ENCODE assay signal across 8 cellular contexts in the genomic region with DNA sequence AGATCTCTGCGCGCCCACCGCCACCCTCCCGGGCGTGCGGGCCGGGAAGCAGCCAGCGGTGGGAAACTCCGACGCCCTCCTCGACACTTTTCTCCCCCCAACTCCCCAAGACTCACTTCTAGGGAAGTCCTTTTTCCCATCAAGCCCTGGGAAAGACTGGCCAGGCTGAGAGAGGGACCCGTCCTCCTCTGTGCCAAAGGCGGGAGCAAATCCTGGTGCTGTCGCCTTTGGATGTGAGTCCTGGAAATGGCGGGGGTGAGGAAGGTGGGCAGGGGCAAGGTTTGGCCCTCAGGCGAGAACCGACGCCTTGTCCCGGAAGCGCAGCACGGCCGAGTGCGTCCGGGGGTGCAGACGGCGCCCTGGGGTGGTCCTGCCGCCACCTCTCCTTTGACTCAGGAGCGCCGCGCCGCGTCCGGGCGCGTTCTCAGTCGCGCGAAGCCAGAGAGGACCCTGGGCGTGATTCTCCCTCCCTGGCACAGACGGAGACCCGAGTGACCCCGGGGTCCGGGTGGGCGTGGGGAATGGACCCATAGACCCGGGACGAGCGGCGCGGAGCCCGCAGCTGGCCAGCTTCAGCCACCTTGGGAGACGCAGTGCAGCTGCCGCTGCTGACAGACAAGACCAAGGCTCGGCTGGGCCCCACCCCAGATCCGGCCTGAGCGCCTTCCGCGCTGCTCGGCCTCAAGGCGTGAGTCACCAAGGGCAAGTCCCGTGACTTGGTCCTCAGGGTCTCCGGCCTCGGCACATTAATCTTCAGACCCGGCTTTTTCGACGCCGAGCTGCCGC.
DNase-seq lines count a peak whose midpoint lies in the region; ATAC-seq and TF ChIP-seq lines count a peak whose summit lies in the region.

No MANE protein-coding gene starts in this region.

- H3K27ac ChIP-seq in brain microvascular endothelial cell = peak overlapping the region; percentile 72

- DNase-seq in SKM-1 treated with dmso at 0.1 percent for 144 hours (lab: John Stamatoyannopoulos, UW; ENCODE audit: unreplicated experiment) = peak; percentile 26
- DNase-seq in SKM-1 (lab: John Stamatoyannopoulos, UW; ENCODE audit: unreplicated experiment) = no peak
- DNase-seq in RPMI8226 = peak; percentile 57
- peak; percentile 74 for DNase-seq in brain microvascular endothelial cell
- peak; percentile 97 for DNase-seq in islet precursor cell
- DNase-seq in stimulated activated CD4-positive, alpha-beta T cell treated with anti-CD3 and anti-CD28 coated beads, Interleukin-1b, Interleukin-23, amount 100 ng/mL, for 48 hours = peak; percentile 47
- DNase-seq in NCI-H2107 (lab: John Stamatoyannopoulos, UW) = no peak

- peak; percentile 43 for ATAC-seq in HG02798 (IDR thresholded peaks at IDR 0.05; ENCODE audit: poor library complexity, unreplicated experiment)

- peak overlapping the region; percentile 68 for H3K4me3 ChIP-seq in brain microvascular endothelial cell (ENCODE audit: low read depth, low read length)

- in situ Hi-C loops in brain microvascular endothelial cell (cut with HindIII; ENCODE audit: low pct_ligation_motif_present, low sequenced_read_pairs) = no loop called here

- TF ChIP-seq CTCF in brain microvascular endothelial cell (IDR thresholded peaks at IDR 0.05; ENCODE audit: low read depth, low read length, missing control alignments) = peak; percentile 51

- peaks cover 8% of the 10 kb centered on the region for H3K36me3 ChIP-seq in brain microvascular endothelial cell (replicated peaks)

- peaks cover 15% of the 10 kb centered on the region for H3K27me3 ChIP-seq in brain microvascular endothelial cell (replicated peaks)

Comparison
In these comparisons a context has a peak if more than half of its experiments do, and no peak if none do; other contexts are left out.
1. DNase-seq: peak in SKM-1 treated with dmso at 0.1 percent for 144 hours (single experiment), RPMI8226 (single experiment), brain microvascular endothelial cell (single experiment), islet precursor cell (single experiment) and stimulated activated CD4-positive, alpha-beta T cell treated with anti-CD3 and anti-CD28 coated beads, Interleukin-1b, Interleukin-23, amount 100 ng/mL, for 48 hours (single experiment); none in SKM-1 (single experiment) and NCI-H2107 (single experiment).